22 cellular contexts compared by ENCODE assay signal in the genomic region with DNA sequence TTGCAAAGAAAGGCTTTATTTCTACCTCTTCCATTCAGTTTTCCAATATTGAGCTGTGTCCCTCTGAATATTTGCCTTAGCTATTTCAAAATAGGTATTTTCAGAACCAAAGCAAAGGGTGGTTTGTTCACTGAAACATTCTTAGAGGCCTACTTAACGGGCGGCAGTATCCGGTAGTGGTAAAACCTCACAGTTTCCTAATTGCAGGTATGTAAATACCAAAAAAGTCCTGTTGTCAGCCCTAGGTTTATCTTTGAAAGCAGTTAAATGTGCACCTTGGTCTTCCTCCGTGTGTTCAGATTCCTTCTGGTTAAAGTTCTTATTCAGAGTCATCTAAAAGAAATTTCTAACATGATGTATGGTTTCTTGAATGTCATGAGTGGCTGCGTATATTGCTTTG. TPM values are rescaled to one million over a fixed set of nuclear protein-coding genes. Genes with fewer than 3 reads are reported as not detected.
DNase-seq lines count a peak whose midpoint lies in the region; ATAC-seq, FAIRE-seq and TF ChIP-seq lines count a peak whose summit lies in the region.
"Had no signal": no experiment of that assay in that cellular context is flagged by ENCODE, and none has a peak within 500 bp of the region (broad histone marks: within the 10 kb centered on the region; RNA-seq: fewer than 3 reads in every experiment).

No MANE protein-coding gene starts in this region.

- FAIRE-seq in HepG2 (lab: Jason Lieb, UNC) = no peak
- FAIRE-seq: A549, GM12891, GM18507 had no signal

- no peaks in the 10 kb centered on the region for H3K27me3 ChIP-seq in HepG2 (ENCODE audit: control insufficient read depth in 1 of 2, insufficient read depth in 2 of 2, low read length in 2 of 2)
- H3K27me3 ChIP-seq in right lobe of liver = no peaks in the 10 kb centered on the region
- H3K27me3 ChIP-seq: BLaER1 treated with 17β-estradiol and CSF1 and Interleukin-3, amounts not matched to agents 10 nM and 100 nM had no signal

- TF ChIP-seq POLR2A in HepG2 (IDR thresholded peaks at IDR 0.05; ENCODE audit: insufficient read depth in 1 of 2, low read depth in 2 of 2, low read length in 2 of 2) = no peak
- TF ChIP-seq POLR2A in right lobe of liver (IDR thresholded peaks at IDR 0.05) = no peak

- H3K36me3 ChIP-seq in HepG2 (replicated peaks in 1 of 2; ENCODE audit: control insufficient read depth in 1 of 2, insufficient read depth in 2 of 2, low read length in 2 of 2) (peaks cover 10 to 40% of the 10 kb centered on the region in 2 experiments), right lobe of liver (peaks cover 6 to 32% (median 17%) of the 10 kb centered on the region in 4 donors), mucosa of descending colon (ENCODE audit: low read depth) (no peaks in the 10 kb centered on the region)

- no peak overlapping the region for H3K9ac ChIP-seq in HepG2 (ENCODE audit: insufficient read depth, low read depth, low read length)
- H3K9ac ChIP-seq: BLaER1 treated with 17β-estradiol and CSF1 and Interleukin-3, amounts not matched to agents 10 nM and 100 nM had no signal

- H3K27me3 Mint-ChIP-seq in activated CD8-positive, alpha-beta T cell treated with anti-CD3 and anti-CD28 coated beads for 36 hours = no peaks in the 10 kb centered on the region
- H3K27me3 Mint-ChIP-seq in activated CD8-positive, alpha-beta T cell treated with anti-CD3 and anti-CD28 coated beads, Interleukin-2, amount 10 ng/mL, durations not matched to agents 7 days and 5 days (ENCODE audit: low read depth) = no peaks in the 10 kb centered on the region
- no peaks in the 10 kb centered on the region for H3K27me3 Mint-ChIP-seq in progenitor cell of endocrine pancreas
- H3K27me3 Mint-ChIP-seq: B cell; CD4-positive, alpha-beta T cell had no signal

- H3K27ac ChIP-seq in HepG2 (ENCODE audit: extremely low read length, insufficient read depth, low read length) (peak overlapping the region; percentile 16), right lobe of liver (no peak overlapping the region)
- H3K27ac ChIP-seq: 22Rv1; A549; BLaER1 treated with 17β-estradiol and CSF1 and Interleukin-3, amounts not matched to agents 10 nM and 100 nM; C4-2B had no signal

- H3K4me2 ChIP-seq in HepG2 (ENCODE audit: low read depth, low read length) = no peak overlapping the region
- H3K4me2 ChIP-seq: A549; BLaER1 treated with 17β-estradiol and CSF1 and Interleukin-3, amounts not matched to agents 10 nM and 100 nM had no signal

- CTCF ChIA-PET in activated CD8-positive, alpha-beta T cell treated with anti-CD3 and anti-CD28 coated beads for 36 hours (lab: Charles Lee) = no interaction called here
- CTCF ChIA-PET in activated CD8-positive, alpha-beta T cell treated with anti-CD3 and anti-CD28 coated beads, Interleukin-2, amount 10 ng/mL, durations not matched to agents 7 days and 5 days (lab: Charles Lee) = no interaction called here
- CTCF ChIA-PET in HepG2 (lab: Yijun Ruan, JAX; ENCODE audit: low intra/inter-chr PET ratio, low total read pairs) = no interaction called here

- in situ Hi-C loops in HepG2 (cut with HindIII; ENCODE audit: extremely low pct_ligation_motif_present, low pct_unique_long_range_greater_than_20kb) = no loop called here

- peaks cover 31% of the 10 kb centered on the region for H3K36me3 Mint-ChIP-seq in activated CD8-positive, alpha-beta T cell treated with anti-CD3 and anti-CD28 coated beads for 36 hours (ENCODE audit: low read depth)
- H3K36me3 Mint-ChIP-seq in activated CD8-positive, alpha-beta T cell treated with anti-CD3 and anti-CD28 coated beads, Interleukin-2, amount 10 ng/mL, durations not matched to agents 7 days and 5 days (ENCODE audit: low read depth) = peaks cover 48% of the 10 kb centered on the region
- H3K36me3 Mint-ChIP-seq in progenitor cell of endocrine pancreas (ENCODE audit: insufficient read depth) = peaks cover 11% of the 10 kb centered on the region

- ATAC-seq in activated CD8-positive, alpha-beta T cell treated with anti-CD3 and anti-CD28 coated beads for 36 hours = no peak
- ATAC-seq in activated CD8-positive, alpha-beta T cell treated with anti-CD3 and anti-CD28 coated beads, Interleukin-2, amount 10 ng/mL, durations not matched to agents 7 days and 5 days = no peak
- ATAC-seq in HepG2 (peak; percentile 55), right lobe of liver (no peak), left colon (peak; percentile 34), mucosa of descending colon (peak; percentile 56)
- ATAC-seq: A549; CD8-positive, alpha-beta T cell had no signal

- H3K79me2 ChIP-seq in HepG2 (ENCODE audit: insufficient read depth, low read length) = peaks cover 2% of the 10 kb centered on the region

- no peaks in the 10 kb centered on the region for H3K9me3 ChIP-seq in HepG2 (ENCODE audit: low read length)
- H3K9me3 ChIP-seq in right lobe of liver = no peaks in the 10 kb centered on the region
- H3K9me3 ChIP-seq in mucosa of descending colon = no peaks in the 10 kb centered on the region
- H3K9me3 ChIP-seq: A549; BLaER1 treated with 17β-estradiol and CSF1 and Interleukin-3, amounts not matched to agents 10 nM and 100 nM; Caco-2 had no signal

- TF ChIP-seq RAD21 in HepG2 (CRISPR knock-in tag; IDR thresholded peaks at IDR 0.05) = no peak

- TF ChIP-seq EP300 in HepG2 (IDR thresholded peaks at IDR 0.05; ENCODE audit: low read depth in 2 of 2, low read length in 2 of 2) (peak in 1 of 2 experiments; percentile 85; a peak in 1 of 4 replicates), HepG2 (CRISPR knock-in tag; IDR thresholded peaks at IDR 0.05; ENCODE audit: borderline replicate concordance) (peak; percentile 20; the same call in 1 of the 2 replicates)

- H2AFZ ChIP-seq in HepG2 (ENCODE audit: low read length) = no peak overlapping the region

- WGBS in HepG2 (ENCODE audit: low lambda C conversion rate) = 45% methylated on average over 5 of the region's 5 CpGs
- 93% methylated on average over 5 of the region's 5 CpGs for WGBS in right lobe of liver (ENCODE audit: insufficient coverage, low coverage, low lambda C conversion rate, missing lambda C conversion rate)

- DNase-seq in activated CD8-positive, alpha-beta T cell treated with anti-CD3 and anti-CD28 coated beads for 36 hours = no peak
- DNase-seq in activated CD8-positive, alpha-beta T cell treated with anti-CD3 and anti-CD28 coated beads, Interleukin-2, amount 10 ng/mL, durations not matched to agents 7 days and 5 days = no peak
- DNase-seq in HepG2 (ENCODE audit: low spot score) (peak; percentile 66), right lobe of liver (no peak), left colon (no peak), mucosa of descending colon (no peak), putamen (ENCODE audit: low spot score) (no peak), progenitor cell of endocrine pancreas (ENCODE audit: low spot score, unreplicated experiment) (no peak)
- DNase-seq: AML-193; Caco-2; Calu3; CD4-positive, alpha-beta T cell; CD8-positive, alpha-beta T cell; DMS79 treated with DMSO at 0.1 percent for 48 hours; GF-D8 had no signal

- no peak overlapping the region for H3K4me3 Mint-ChIP-seq in activated CD8-positive, alpha-beta T cell treated with anti-CD3 and anti-CD28 coated beads for 36 hours
- H3K4me3 Mint-ChIP-seq in activated CD8-positive, alpha-beta T cell treated with anti-CD3 and anti-CD28 coated beads, Interleukin-2, amount 10 ng/mL, durations not matched to agents 7 days and 5 days = no peak overlapping the region
- H3K4me3 Mint-ChIP-seq in progenitor cell of endocrine pancreas (ENCODE audit: low read depth) = no peak overlapping the region
- H3K4me3 Mint-ChIP-seq: B cell; CD4-positive, alpha-beta T cell; CD8-positive, alpha-beta T cell had no signal

- no TSS peak for BruUV-seq in HepG2 (replicated peaks; lab: Mats Ljungman, UMichigan)

- H3K4me3 ChIP-seq in HepG2 (replicated peaks in 1 of 3; ENCODE audit: insufficient read depth in 1 of 3, low read depth in 2 of 3, low read length in 3 of 3) (no peak overlapping the region), right lobe of liver (no peak overlapping the region), mucosa of descending colon (no peak overlapping the region)
- H3K4me3 ChIP-seq: A549; BLaER1 treated with 17β-estradiol and CSF1 and Interleukin-3, amounts not matched to agents 10 nM and 100 nM had no signal

- H3K4me1 ChIP-seq in HepG2 (ENCODE audit: insufficient read depth, low read length) = peaks cover 38% of the 10 kb centered on the region
- no peaks in the 10 kb centered on the region for H3K4me1 ChIP-seq in right lobe of liver
- H3K4me1 ChIP-seq in mucosa of descending colon (ENCODE audit: low read depth) = peaks cover 5% of the 10 kb centered on the region
- H3K4me1 ChIP-seq: A549; BLaER1 treated with 17β-estradiol and CSF1 and Interleukin-3, amounts not matched to agents 10 nM and 100 nM; Caco-2 had no signal

- peak overlapping the region; percentile 30 for H3K27ac Mint-ChIP-seq in activated CD8-positive, alpha-beta T cell treated with anti-CD3 and anti-CD28 coated beads for 36 hours
- no peak overlapping the region for H3K27ac Mint-ChIP-seq in activated CD8-positive, alpha-beta T cell treated with anti-CD3 and anti-CD28 coated beads, Interleukin-2, amount 10 ng/mL, durations not matched to agents 7 days and 5 days
- H3K27ac Mint-ChIP-seq in progenitor cell of endocrine pancreas = no peak overlapping the region
- H3K27ac Mint-ChIP-seq: B cell; CD4-positive, alpha-beta T cell; CD8-positive, alpha-beta T cell had no signal

- H3K9me3 Mint-ChIP-seq in activated CD8-positive, alpha-beta T cell treated with anti-CD3 and anti-CD28 coated beads for 36 hours = no peaks in the 10 kb centered on the region
- H3K9me3 Mint-ChIP-seq in activated CD8-positive, alpha-beta T cell treated with anti-CD3 and anti-CD28 coated beads, Interleukin-2, amount 10 ng/mL, durations not matched to agents 7 days and 5 days (ENCODE audit: insufficient read depth) = no peaks in the 10 kb centered on the region
- H3K9me3 Mint-ChIP-seq in progenitor cell of endocrine pancreas (ENCODE audit: low read depth) = no peaks in the 10 kb centered on the region
- H3K9me3 Mint-ChIP-seq: CD4-positive, alpha-beta T cell; CD8-positive, alpha-beta T cell had no signal

- H3K4me1 Mint-ChIP-seq in activated CD8-positive, alpha-beta T cell treated with anti-CD3 and anti-CD28 coated beads for 36 hours (ENCODE audit: low read depth) = peaks cover 13% of the 10 kb centered on the region
- no peaks in the 10 kb centered on the region for H3K4me1 Mint-ChIP-seq in activated CD8-positive, alpha-beta T cell treated with anti-CD3 and anti-CD28 coated beads, Interleukin-2, amount 10 ng/mL, durations not matched to agents 7 days and 5 days (ENCODE audit: low read depth)
- peaks cover 6% of the 10 kb centered on the region for H3K4me1 Mint-ChIP-seq in progenitor cell of endocrine pancreas (ENCODE audit: low read depth)
- H3K4me1 Mint-ChIP-seq: B cell had no signal

- H4K20me1 ChIP-seq in HepG2 (ENCODE audit: insufficient read depth, low read length) = no peaks in the 10 kb centered on the region; the same call in 1 of the 2 replicates

- intact Hi-C loops in activated CD8-positive, alpha-beta T cell treated with anti-CD3 and anti-CD28 coated beads for 36 hours (cut with micrococcal nuclease) = no loop called here
- intact Hi-C loops in HepG2 (cut with micrococcal nuclease; ENCODE audit: unreplicated experiment) = no loop called here
- intact Hi-C loops in right lobe of liver (cut with DNase I) = no loop called here
- intact Hi-C loops in left colon (cut with DNase I, micrococcal nuclease) = no loop called here
- intact Hi-C loops in mucosa of descending colon (cut with DNase I, micrococcal nuclease) = no loop called here

- POLR2A ChIA-PET in activated CD8-positive, alpha-beta T cell treated with anti-CD3 and anti-CD28 coated beads for 36 hours (lab: Charles Lee) = no interaction called here
- POLR2A ChIA-PET in activated CD8-positive, alpha-beta T cell treated with anti-CD3 and anti-CD28 coated beads, Interleukin-2, amount 10 ng/mL, durations not matched to agents 7 days and 5 days (lab: Charles Lee) = no interaction called here
- POLR2A ChIA-PET in HepG2 (lab: Yijun Ruan, JAX) = no interaction called here

- no peak for TF ChIP-seq CTCF in activated CD8-positive, alpha-beta T cell treated with anti-CD3 and anti-CD28 coated beads for 36 hours (IDR thresholded peaks at IDR 0.05)
- TF ChIP-seq CTCF in HepG2 (CRISPR knock-in tag; IDR thresholded peaks at IDR 0.05) (no peak), right lobe of liver (IDR thresholded peaks at IDR 0.05) (no peak), mucosa of descending colon (IDR thresholded peaks at IDR 0.05) (no peak), progenitor cell of endocrine pancreas (IDR thresholded peaks at IDR 0.05; ENCODE audit: unreplicated experiment) (no peak)

RNA-seq across cellular contexts. Expression of gene CCNT2, which starts 38.9 kb away (rescaled TPM):
- total RNA-seq in activated CD8-positive, alpha-beta T cell treated with anti-CD3 and anti-CD28 coated beads for 36 hours = 10 to 100 TPM; 30.5 to 32.1 TPM
- total RNA-seq in activated CD8-positive, alpha-beta T cell treated with anti-CD3 and anti-CD28 coated beads, Interleukin-2, amount 10 ng/mL, durations not matched to agents 7 days and 5 days = 10 to 100 TPM; 37.7 to 38.0 TPM
- total RNA-seq in HepG2 (2016; rRNA removed; fragmentation: Illumina TruSeq; extraction: Trizol) = 31.2 and 34.4 TPM in 2 replicates
- total RNA-seq in HepG2 (2016; cell fraction: cytosol; rRNA removed; fragmentation: Illumina TruSeq; extraction: Trizol; ENCODE audit: low read depth) = 11.1 and 11.5 TPM in 2 replicates
- total RNA-seq in HepG2 (2016; cell fraction: insoluble cytoplasmic fraction; rRNA removed; fragmentation: Illumina TruSeq; extraction: Trizol) = 30.1 and 32.4 TPM in 2 replicates
- 9.5 and 11.8 TPM in 2 replicates for total RNA-seq in HepG2 (2016; cell fraction: membrane; rRNA removed; fragmentation: Illumina TruSeq; extraction: Trizol)
- 89.2 and 92.5 TPM in 2 replicates for total RNA-seq in HepG2 (2016; cell fraction: nucleus; rRNA removed; fragmentation: Illumina TruSeq; extraction: Trizol)
- 20.5 and 22.1 TPM in 2 replicates for polyA plus RNA-seq in HepG2 (2011; rRNA removed)
- 7.2 and 8.5 TPM in 2 replicates for polyA plus RNA-seq in HepG2 (2011; cell fraction: cytosol; rRNA removed)
- polyA plus RNA-seq in HepG2 (2011; cell fraction: nucleus; rRNA removed) = 44.4 and 46.0 TPM in 2 replicates
- polyA plus RNA-seq in HepG2 (2012) = 19.5 and 23.0 TPM in 2 replicates
- polyA plus RNA-seq in HepG2 (2016; cell fraction: cytosol; fragmentation: Illumina TruSeq; extraction: Trizol; ENCODE audit: low read depth) = 0.57 and 0.70 TPM in 2 replicates
- 19.6 and 20.9 TPM in 2 replicates for polyA plus RNA-seq in HepG2 (2016; cell fraction: insoluble cytoplasmic fraction; fragmentation: Illumina TruSeq; extraction: Trizol; ENCODE audit: low read depth)
- 2.3 and 2.4 TPM in 2 replicates for polyA plus RNA-seq in HepG2 (2016; cell fraction: membrane; fragmentation: Illumina TruSeq; extraction: Trizol; ENCODE audit: low read depth)
- polyA plus RNA-seq in HepG2 (2016; cell fraction: nucleus; fragmentation: Illumina TruSeq; extraction: Trizol; ENCODE audit: insufficient read depth, low read depth) = 96.7 and 102 TPM in 2 replicates
- 16.2 and 33.3 TPM in 2 replicates for polyA minus RNA-seq in HepG2 (2011; rRNA and poly(A)+ RNA removed; ENCODE audit: low replicate concordance)
- polyA minus RNA-seq in HepG2 (2011; cell fraction: cytosol; rRNA and poly(A)+ RNA removed) = 23.0 and 26.5 TPM in 2 replicates
- polyA minus RNA-seq in HepG2 (2011; cell fraction: nucleus; rRNA and poly(A)+ RNA removed) = 175 and 178 TPM in 2 replicates
- 10 to 100 TPM; 13.2 to 23.6 (median 17.5) TPM for total RNA-seq in right lobe of liver
- 10 to 100 TPM; 33.9 to 35.3 TPM for total RNA-seq in left colon
- 10 to 100 TPM; 37.9 to 51.7 (median 46.7) TPM for total RNA-seq in mucosa of descending colon
- 74.8 and 76.0 TPM in 2 replicates for total RNA-seq in progenitor cell of endocrine pancreas

Comparison
In these comparisons a context has a peak if more than half of its experiments do, and no peak if none do; other contexts are left out.
1. ATAC-seq: peak in HepG2 (single experiment), left colon (single experiment) and mucosa of descending colon (single experiment); none in activated CD8-positive, alpha-beta T cell treated with anti-CD3 and anti-CD28 coated beads for 36 hours (single experiment), activated CD8-positive, alpha-beta T cell treated with anti-CD3 and anti-CD28 coated beads, Interleukin-2, amount 10 ng/mL, durations not matched to agents 7 days and 5 days (single experiment) and right lobe of liver (0 of 4).